In the genomic region with DNA sequence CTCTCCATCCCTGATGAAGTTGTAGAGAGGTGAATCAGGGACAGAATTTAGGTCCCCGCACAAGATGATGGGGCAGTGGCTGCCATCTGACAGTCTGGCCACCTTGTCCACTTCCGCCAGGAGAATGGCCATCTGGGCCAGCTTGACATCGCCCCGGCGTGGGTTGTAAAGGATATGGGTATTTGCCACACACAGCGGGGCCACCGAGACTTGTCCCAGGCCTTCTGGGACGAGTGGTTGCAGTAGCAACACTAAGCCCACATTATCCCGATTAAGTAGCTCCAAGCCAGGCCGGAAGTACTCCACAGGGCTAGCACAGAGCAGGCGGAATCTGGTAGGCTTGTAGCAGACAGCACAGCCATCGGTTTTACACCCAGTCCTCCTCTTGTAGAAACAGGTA, we compare ENCODE assay signal across 23 cellular contexts. TPM values are rescaled to one million over a fixed set of nuclear protein-coding genes. Genes with fewer than 3 reads are reported as not detected.
A peak's percentile ranks its signal among the peaks of the same experiment; 100 is the strongest.
DNase-seq lines count a peak whose midpoint lies in the region; ATAC-seq, FAIRE-seq and TF ChIP-seq lines count a peak whose summit lies in the region.
"Had no signal": no experiment of that assay in that cellular context is flagged by ENCODE, and none has a peak within 500 bp of the region (broad histone marks: within the 10 kb centered on the region; RNA-seq: fewer than 3 reads in every experiment).

No MANE protein-coding gene starts in this region.

- H3K4me1 ChIP-seq in pancreas: peaks cover 13% of the 10 kb centered on the region in 3 donors

- no peak for FAIRE-seq in D721Med (lab: Jason Lieb, UNC)
- peak; percentile 63 for FAIRE-seq in HTR-8/SVneo (lab: Jason Lieb, UNC)
- FAIRE-seq in pancreas (lab: Jason Lieb, UNC): no peak
- FAIRE-seq: GM12891, GM18507 had no signal

- H3K4me3 ChIP-seq in pancreas: no peak overlapping the region
- H3K4me3 ChIP-seq: GM23338 had no signal

- H3K27me3 ChIP-seq in pancreas: no peaks in the 10 kb centered on the region

- ATAC-seq in pancreas: no peak
- ATAC-seq: GM23338, HCT116 had no signal

- H3K9me3 Mint-ChIP-seq in osteocyte (ENCODE audit: unreplicated experiment): no peaks in the 10 kb centered on the region
- H3K9me3 Mint-ChIP-seq: CD4-positive, alpha-beta memory T cell; GM23338; H9 had no signal

- H3K36me3 ChIP-seq in pancreas: peaks cover 10 to 68% (median 38%) of the 10 kb centered on the region in 3 donors

- TF ChIP-seq CTCF in D721Med (IDR thresholded peaks at IDR 0.05; ENCODE audit: insufficient read depth, missing control alignments) (no peak), osteocyte (IDR thresholded peaks at IDR 0.05) (no peak), pancreas (IDR thresholded peaks at IDR 0.05) (no peak)

- DNase-seq in D721Med (ENCODE audit: insufficient read length, low spot score): peak; percentile 66
- no peak for DNase-seq in HTR-8/SVneo (ENCODE audit: insufficient read length, low spot score)
- DNase-seq in cerebellum (ENCODE audit: low spot score): peak; percentile 77
- peak; percentile 83 for DNase-seq in osteocyte (ENCODE audit: extremely low spot score, unreplicated experiment)
- no peak for DNase-seq in NCI-H1694 treated with DMSO at 0.1 percent for 48 hours (lab: John Stamatoyannopoulos, UW)
- no peak for DNase-seq in NCI-H187 treated with DMSO at 0.1 percent for 48 hours (lab: John Stamatoyannopoulos, UW)
- no peak for DNase-seq in pancreas
- DNase-seq: Calu3; CD4-positive, alpha-beta memory T cell; COR-L47; DMS 273 treated with DMSO at 0.1 percent for 48 hours; DMS79; EL; GF-D8; H9 had no signal

- peaks cover 11% of the 10 kb centered on the region for H3K4me1 Mint-ChIP-seq in osteocyte (ENCODE audit: unreplicated experiment)

- intact Hi-C loops in pancreas (cut with DNase I): no loop called here

- H3K27ac Mint-ChIP-seq in osteocyte (ENCODE audit: unreplicated experiment): no peak overlapping the region
- H3K27ac Mint-ChIP-seq: GM23338 had no signal

- H3K27ac ChIP-seq in pancreas: no peak overlapping the region

- peaks cover 37% of the 10 kb centered on the region for H3K36me3 Mint-ChIP-seq in osteocyte (ENCODE audit: unreplicated experiment)

- H3K9me3 ChIP-seq in pancreas: no peaks in the 10 kb centered on the region

- 91 to 97% methylated on average over 12 of the region's 12 CpGs for WGBS in pancreas, 2 donors

- no peak overlapping the region for H3K4me3 Mint-ChIP-seq in osteocyte (ENCODE audit: unreplicated experiment)
- H3K4me3 Mint-ChIP-seq: CD4-positive, alpha-beta memory T cell; GM23338; H9 had no signal

- H3K27me3 Mint-ChIP-seq in osteocyte (ENCODE audit: unreplicated experiment): no peaks in the 10 kb centered on the region
- H3K27me3 Mint-ChIP-seq: CD4-positive, alpha-beta memory T cell had no signal

RNA-seq across cellular contexts. Expression of a gene that starts 6.2 kb away (rescaled TPM):
- total RNA-seq in cerebellum (17.7 TPM), osteocyte (18.7 and 19.7 TPM in 2 replicates), pancreas (10 to 100 TPM; 25.8 to 40.1 (median 32.4) TPM)
- 10 to 100 TPM; 28.9 to 30.6 TPM for polyA plus RNA-seq in pancreas

RNA-seq across cellular contexts. Expression of a gene that starts 19.8 kb away (rescaled TPM):
- total RNA-seq in cerebellum (not detected), osteocyte (not detected in 2 replicates), pancreas (not detected)
- polyA plus RNA-seq in pancreas: under 1 TPM in 1 of 2 donors, not detected in 1; 0.07 TPM
- total RNA-seq: A172; A673; Calu3; CD4-positive, alpha-beta memory T cell; GM23338; H4; H9 had no signal
- polyA plus RNA-seq: BJ; CD4-positive, alpha-beta memory T cell; GM23338 had no signal

RNA-seq across cellular contexts. Expression of a gene that starts 45.2 kb away (rescaled TPM):
- total RNA-seq in cerebellum (35.5 TPM), osteocyte (18.9 and 19.5 TPM in 2 replicates), pancreas (10 to 100 TPM in 1 of 6 donors, 1 to 10 TPM in 5; 1.6 to 15.0 (median 2.6) TPM)
- polyA plus RNA-seq in pancreas: 1 to 10 TPM; 6.0 to 7.5 TPM

Comparison
In these comparisons a context has a peak if more than half of its experiments do, and no peak if none do; other contexts are left out.
1. DNase-seq: peak in D721Med (single experiment), cerebellum (single experiment) and osteocyte (single experiment); none in HTR-8/SVneo (single experiment), NCI-H1694 treated with DMSO at 0.1 percent for 48 hours (single experiment), NCI-H187 treated with DMSO at 0.1 percent for 48 hours (single experiment) and pancreas (0 of 6).